In the genomic region with DNA sequence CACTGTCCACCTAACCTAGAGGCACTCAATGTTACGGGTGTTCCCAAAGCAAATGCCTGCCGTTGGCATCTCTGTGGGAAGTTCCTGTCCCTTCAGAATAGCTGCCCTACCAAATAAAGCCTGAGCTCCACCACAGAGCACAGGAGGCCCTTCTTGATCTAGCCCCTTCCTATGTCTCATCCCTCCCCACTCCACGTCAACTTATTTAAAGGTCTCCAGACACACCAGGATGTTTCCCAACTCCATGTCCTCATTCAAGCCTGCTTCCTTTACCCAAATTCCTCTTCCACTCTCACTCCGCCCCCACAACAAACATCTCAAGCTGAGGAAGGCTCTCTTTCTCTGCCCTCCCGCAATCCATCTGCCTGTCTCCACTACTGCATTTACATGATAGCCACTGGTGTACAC, we compare ENCODE assay signal across 18 cellular contexts.
A peak's percentile ranks its signal among the peaks of the same experiment; 100 is the strongest.
DNase-seq lines count a peak whose midpoint lies in the region; ATAC-seq and TF ChIP-seq lines count a peak whose summit lies in the region.
"Had no signal": no experiment of that assay in that cellular context is flagged by ENCODE, and none has a peak within 500 bp of the region (broad histone marks: within the 10 kb centered on the region; RNA-seq: fewer than 3 reads in every experiment).

No MANE protein-coding gene starts in this region.

- H3K4me2 ChIP-seq in smooth muscle cell, result peak overlapping the region; percentile 28

- H3K4me1 ChIP-seq in HEK293 (ENCODE audit: control insufficient read depth, insufficient read depth, low read length) (no peaks in the 10 kb centered on the region), right atrium auricular region (peaks cover 0 to 40% of the 10 kb centered on the region in 2 donors), smooth muscle cell (ENCODE audit: low read depth) (peaks cover 9% of the 10 kb centered on the region)

- H3K9me3 ChIP-seq in HEK293 (ENCODE audit: control insufficient read depth, insufficient read depth, low read depth, low read length) (no peaks in the 10 kb centered on the region), right atrium auricular region (no peaks in the 10 kb centered on the region), smooth muscle cell (replicated peaks; ENCODE audit: low read depth) (no peaks in the 10 kb centered on the region)

- H2AFZ ChIP-seq in smooth muscle cell (ENCODE audit: low read depth), result no peak overlapping the region

- H3K4me3 Mint-ChIP-seq in central memory CD8-positive, alpha-beta T cell, result no peak overlapping the region
- H3K4me3 Mint-ChIP-seq in HFFc6, result no peak overlapping the region
- H3K4me3 Mint-ChIP-seq: activated CD4-positive, alpha-beta T cell treated with anti-CD3 and anti-CD28 coated beads for 36 hours; B cell had no signal

- no peak for ATAC-seq in central memory CD8-positive, alpha-beta T cell (replicated peaks; ENCODE audit: extremely low read depth, poor library complexity, severe bottlenecking)
- no peak for ATAC-seq in HG03108 (IDR thresholded peaks at IDR 0.05; ENCODE audit: unreplicated experiment)
- ATAC-seq: activated CD4-positive, alpha-beta T cell treated with anti-CD3 and anti-CD28 coated beads for 36 hours had no signal

- H3K27ac ChIP-seq in HEK293 (ENCODE audit: extremely low read depth, low read depth, low read length) (no peak overlapping the region), right atrium auricular region (peak overlapping the region in 1 of 2 donors; percentile 73), smooth muscle cell (ENCODE audit: low read depth) (peak overlapping the region; percentile 19)
- H3K27ac ChIP-seq: parathyroid adenoma had no signal

- peaks cover 20% of the 10 kb centered on the region for H3K79me2 ChIP-seq in smooth muscle cell (ENCODE audit: low read depth)
- H3K79me2 ChIP-seq: parathyroid adenoma had no signal

- no peaks in the 10 kb centered on the region for H3K9me3 Mint-ChIP-seq in central memory CD8-positive, alpha-beta T cell
- no peaks in the 10 kb centered on the region for H3K9me3 Mint-ChIP-seq in HFFc6

- peaks cover 19% of the 10 kb centered on the region for H4K20me1 ChIP-seq in smooth muscle cell (ENCODE audit: low read depth)

- no peak for DNase-seq in central memory CD8-positive, alpha-beta T cell (ENCODE audit: low spot score in 2 of 2)
- DNase-seq in right atrium auricular region (ENCODE audit: low spot score) (peak; percentile 70), smooth muscle cell (lab: John Stamatoyannopoulos, UW; ENCODE audit: unreplicated experiment) (no peak), HFFc6 (no peak), AG08396 (ENCODE audit: low spot score) (no peak), SHP77 treated with DMSO at 0.1 percent for 48 hours (lab: John Stamatoyannopoulos, UW) (no peak)
- DNase-seq: activated CD4-positive, alpha-beta T cell treated with anti-CD3 and anti-CD28 coated beads for 36 hours; activated naive CD4-positive, alpha-beta T cell treated with anti-CD3 and anti-CD28 coated beads, Interleukin-2, amount 50 U/mL, for 16 hours; activated T-cell treated with anti-CD3 and anti-CD28 coated beads for 4 hours; Kasumi-1; NCI-H146; NCI-H345; SIG-M5; stimulated activated CD4-positive, alpha-beta T cell treated with anti-CD3 and anti-CD28 coated beads, Interleukin-12 subunit alpha, Interleukin-12 subunit beta, amount 100 ng/mL, for 4 hours had no signal

- 50% methylated on average over 5 of the region's 5 CpGs for WGBS in smooth muscle cell (ENCODE audit: low lambda C conversion rate)

- H3K27ac Mint-ChIP-seq in central memory CD8-positive, alpha-beta T cell (ENCODE audit: low read depth), result peak overlapping the region; percentile 6
- H3K27ac Mint-ChIP-seq in HFFc6, result no peak overlapping the region
- H3K27ac Mint-ChIP-seq: activated CD4-positive, alpha-beta T cell treated with anti-CD3 and anti-CD28 coated beads for 36 hours; B cell had no signal

- H3K4me3 ChIP-seq in HEK293 (ENCODE audit: low read depth, low read length) (no peak overlapping the region), right atrium auricular region (no peak overlapping the region), smooth muscle cell (no peak overlapping the region)

- H3K9ac ChIP-seq in smooth muscle cell (ENCODE audit: low read depth), result no peak overlapping the region
- H3K9ac ChIP-seq: parathyroid adenoma had no signal

- no peaks in the 10 kb centered on the region for H3K27me3 Mint-ChIP-seq in central memory CD8-positive, alpha-beta T cell
- peaks cover 3% of the 10 kb centered on the region for H3K27me3 Mint-ChIP-seq in HFFc6 (ENCODE audit: insufficient read depth)
- H3K27me3 Mint-ChIP-seq: activated CD4-positive, alpha-beta T cell treated with anti-CD3 and anti-CD28 coated beads for 36 hours had no signal

- H3K4me1 Mint-ChIP-seq in central memory CD8-positive, alpha-beta T cell, result peaks cover 45% of the 10 kb centered on the region
- H3K4me1 Mint-ChIP-seq in HFFc6 (ENCODE audit: low read depth), result peaks cover 45% of the 10 kb centered on the region
- H3K4me1 Mint-ChIP-seq: B cell had no signal

- H3F3A ChIP-seq in smooth muscle cell (ENCODE audit: low read depth), result peaks cover 30% of the 10 kb centered on the region

- no peaks in the 10 kb centered on the region for H3K36me3 ChIP-seq in HEK293 (ENCODE audit: control insufficient read depth in 2 of 2, insufficient read depth in 1 of 2, low read length in 2 of 2)
- H3K36me3 ChIP-seq in right atrium auricular region, result no peaks in the 10 kb centered on the region
- H3K36me3 ChIP-seq in smooth muscle cell (ENCODE audit: low read depth), result no peaks in the 10 kb centered on the region

- H3K27me3 ChIP-seq in right atrium auricular region (no peaks in the 10 kb centered on the region), smooth muscle cell (ENCODE audit: low read depth) (no peaks in the 10 kb centered on the region)

- TF ChIP-seq CTCF in HEK293 (tag by site-specific recombination; IDR thresholded peaks at IDR 0.05) (no peak), right atrium auricular region (IDR thresholded peaks at IDR 0.05) (no peak), smooth muscle cell (IDR thresholded peaks at IDR 0.05; ENCODE audit: borderline replicate concordance, insufficient read depth, poor library complexity, severe bottlenecking) (no peak), HFFc6 (IDR thresholded peaks at IDR 0.05) (no peak)

- peaks cover 39% of the 10 kb centered on the region for H3K36me3 Mint-ChIP-seq in central memory CD8-positive, alpha-beta T cell (ENCODE audit: insufficient read depth)
- peaks cover 13% of the 10 kb centered on the region; the same call in 1 of the 2 replicates for H3K36me3 Mint-ChIP-seq in HFFc6 (ENCODE audit: low read depth)

- POLR2A ChIA-PET in HEK293 (lab: Yijun Ruan, JAX), result no interaction called here

- CTCF ChIA-PET in HEK293 (lab: Yijun Ruan, JAX), result interaction anchor here (0.7 kb wide), 1 partner anchor 1020 kb away, joined by 3 read pairs; no protein-coding TSS in a partner anchor

TF ChIP-seq in HEK293, 187 proteins besides CTCF, POLR2A, EP300 and RAD21:
- TF ChIP-seq ZFP69B (tag by site-specific recombination; IDR thresholded peaks at IDR 0.05) (no peak), ZBTB48 (tag by site-specific recombination; IDR thresholded peaks at IDR 0.05) (no peak), ZNF157 (tag by site-specific recombination; IDR thresholded peaks at IDR 0.05) (peak; percentile 56), ZNF416 (tag by site-specific recombination; IDR thresholded peaks at IDR 0.05) (no peak), ZNF239 (tag by site-specific recombination; IDR thresholded peaks at IDR 0.05) (no peak)
- TF ChIP-seq, protein P1, sequence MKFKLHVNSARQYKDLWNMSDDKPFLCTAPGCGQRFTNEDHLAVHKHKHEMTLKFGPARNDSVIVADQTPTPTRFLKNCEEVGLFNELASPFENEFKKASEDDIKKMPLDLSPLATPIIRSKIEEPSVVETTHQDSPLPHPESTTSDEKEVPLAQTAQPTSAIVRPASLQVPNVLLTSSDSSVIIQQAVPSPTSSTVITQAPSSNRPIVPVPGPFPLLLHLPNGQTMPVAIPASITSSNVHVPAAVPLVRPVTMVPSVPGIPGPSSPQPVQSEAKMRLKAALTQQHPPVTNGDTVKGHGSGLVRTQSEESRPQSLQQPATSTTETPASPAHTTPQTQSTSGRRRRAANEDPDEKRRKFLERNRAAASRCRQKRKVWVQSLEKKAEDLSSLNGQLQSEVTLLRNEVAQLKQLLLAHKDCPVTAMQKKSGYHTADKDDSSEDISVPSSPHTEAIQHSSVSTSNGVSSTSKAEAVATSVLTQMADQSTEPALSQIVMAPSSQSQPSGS (tag by site-specific recombination; IDR thresholded peaks at IDR 0.05; ENCODE audit: low read depth), result no peak
